17 cellular contexts compared by ENCODE assay signal in genomic region chr17:17050346-17051345, GRCh38. TPM values are rescaled to one million over a fixed set of nuclear protein-coding genes. Genes with fewer than 3 reads are reported as not detected.
DNase-seq lines count a peak whose midpoint lies in the region; ATAC-seq and TF ChIP-seq lines count a peak whose summit lies in the region.
"Had no signal": no experiment of that assay in that cellular context is flagged by ENCODE, and none has a peak within 500 bp of the region (broad histone marks: within the 10 kb centered on the region; RNA-seq: fewer than 3 reads in every experiment).

No MANE protein-coding gene starts in this region.

- H2AFZ ChIP-seq in HCT116 (ENCODE audit: low read depth, low read length, poor library complexity, severe bottlenecking), result no peak overlapping the region

- H3K27ac Mint-ChIP-seq in CD4-positive, CD25-positive, alpha-beta regulatory T cell, result peak overlapping the region in 2 of 3 donors; percentile 47 to 59
- peak overlapping the region; percentile 63 to 90 for H3K27ac Mint-ChIP-seq in effector memory CD8-positive, alpha-beta T cell
- H3K27ac Mint-ChIP-seq in progenitor cell of endocrine pancreas, result peak overlapping the region; percentile 26
- H3K27ac Mint-ChIP-seq in activated CD8-positive, alpha-beta T cell treated with anti-CD3 and anti-CD28 coated beads for 36 hours, result no peak overlapping the region
- H3K27ac Mint-ChIP-seq: activated T-helper 2 cell treated with anti-CD3 and anti-CD28 coated beads, Interferon-gamma antibody, Interleukin-2, Interleukin-4, amounts not matched to agents 10 μg/mL and 5 μg/mL and 100 μg/mL, durations not matched to agents 14 hours and 24 hours and 36 hours had no signal

- no peak overlapping the region for H3K4me3 ChIP-seq in CD4-positive, CD25-positive, alpha-beta regulatory T cell (ENCODE audit: low read depth, low read length)
- no peak overlapping the region for H3K4me3 ChIP-seq in HCT116 (replicated peaks in 1 of 2; ENCODE audit: low read depth in 1 of 2, low read length in 2 of 2)
- H3K4me3 ChIP-seq: lung, prostate gland had no signal

- peaks cover 99% of the 10 kb centered on the region for H3K79me2 ChIP-seq in HCT116 (ENCODE audit: insufficient read depth, low read length)

- BruUV-seq in HCT116 (replicated peaks; lab: Mats Ljungman, UMichigan), result no TSS peak

- no peak for ATAC-seq in CD4-positive, CD25-positive, alpha-beta regulatory T cell (ENCODE audit: low read depth in 2 of 2)
- ATAC-seq in HCT116, result peak; percentile 46; the same call in 1 of the 2 replicates
- no peak for ATAC-seq in effector memory CD8-positive, alpha-beta T cell (replicated peaks)
- ATAC-seq in activated CD8-positive, alpha-beta T cell treated with anti-CD3 and anti-CD28 coated beads for 36 hours, result no peak
- no peak for ATAC-seq in GM19467 (IDR thresholded peaks at IDR 0.05; ENCODE audit: unreplicated experiment)
- ATAC-seq: Panc1 had no signal

- CTCF ChIA-PET in HCT116 (lab: Charles Lee), result no interaction called here
- CTCF ChIA-PET in activated CD8-positive, alpha-beta T cell treated with anti-CD3 and anti-CD28 coated beads for 36 hours (lab: Charles Lee), result no interaction called here

- TF ChIP-seq POLR2A in HCT116 (IDR thresholded peaks at IDR 0.05; ENCODE audit: borderline replicate concordance, extremely low read depth, insufficient read depth, insufficient read length), result no peak

- peaks cover 11% of the 10 kb centered on the region for H3K36me3 Mint-ChIP-seq in CD4-positive, CD25-positive, alpha-beta regulatory T cell
- peaks cover 6% of the 10 kb centered on the region for H3K36me3 Mint-ChIP-seq in effector memory CD8-positive, alpha-beta T cell (ENCODE audit: insufficient read depth)
- H3K36me3 Mint-ChIP-seq in progenitor cell of endocrine pancreas (ENCODE audit: insufficient read depth), result peaks cover 5% of the 10 kb centered on the region
- H3K36me3 Mint-ChIP-seq in activated CD8-positive, alpha-beta T cell treated with anti-CD3 and anti-CD28 coated beads for 36 hours (ENCODE audit: low read depth), result no peaks in the 10 kb centered on the region

- intact Hi-C loops in HCT116 (cut with micrococcal nuclease), result no loop called here
- intact Hi-C loops in activated CD8-positive, alpha-beta T cell treated with anti-CD3 and anti-CD28 coated beads for 36 hours (cut with micrococcal nuclease), result no loop called here
- intact Hi-C loops in posterior vena cava (cut with DNase I), result no loop called here

- RAD21 ChIA-PET in HCT116 (lab: Charles Lee; ENCODE audit: low non-redundant PET in 1 of 2, low total read pairs in 2 of 2, uncharacterized antibody in 2 of 2, unreplicated experiment in 2 of 2), result no interaction called here

- no peak overlapping the region for H3K27ac ChIP-seq in CD4-positive, CD25-positive, alpha-beta regulatory T cell (ENCODE audit: insufficient read depth, low read length, poor library complexity, severe bottlenecking)
- H3K27ac ChIP-seq in HCT116 (ENCODE audit: low read depth, low read length), result no peak overlapping the region
- H3K27ac ChIP-seq: C4-2B, prostate gland had no signal

- H3K4me3 Mint-ChIP-seq in CD4-positive, CD25-positive, alpha-beta regulatory T cell, result no peak overlapping the region
- H3K4me3 Mint-ChIP-seq in effector memory CD8-positive, alpha-beta T cell, result no peak overlapping the region
- H3K4me3 Mint-ChIP-seq in progenitor cell of endocrine pancreas (ENCODE audit: low read depth), result no peak overlapping the region
- no peak overlapping the region for H3K4me3 Mint-ChIP-seq in activated CD8-positive, alpha-beta T cell treated with anti-CD3 and anti-CD28 coated beads for 36 hours

- POLR2A ChIA-PET in HCT116 (lab: Charles Lee), result no interaction called here
- POLR2A ChIA-PET in activated CD8-positive, alpha-beta T cell treated with anti-CD3 and anti-CD28 coated beads for 36 hours (lab: Charles Lee), result interaction anchor here (0.5 kb wide), 1 partner anchor 43 kb away, joined by 3 read pairs; no protein-coding TSS in a partner anchor

- no peaks in the 10 kb centered on the region for H3K27me3 ChIP-seq in CD4-positive, CD25-positive, alpha-beta regulatory T cell (ENCODE audit: control insufficient read depth, insufficient read depth, low read length)
- no peaks in the 10 kb centered on the region for H3K27me3 ChIP-seq in HCT116 (ENCODE audit: insufficient read depth, low read length)

- peaks cover 39% of the 10 kb centered on the region for H3K4me1 ChIP-seq in CD4-positive, CD25-positive, alpha-beta regulatory T cell (ENCODE audit: control insufficient read depth, insufficient read depth, low read length, poor library complexity, severe bottlenecking)
- H3K4me1 ChIP-seq in HCT116 (ENCODE audit: control insufficient read depth in 1 of 2, insufficient read depth in 2 of 2, low read length in 2 of 2), result peaks cover 4 to 55% of the 10 kb centered on the region in 2 experiments

- H3K4me2 ChIP-seq in HCT116 (ENCODE audit: low read length), result no peak overlapping the region

- H3K36me3 ChIP-seq in CD4-positive, CD25-positive, alpha-beta regulatory T cell (ENCODE audit: control insufficient read depth, insufficient read depth, low read length), result no peaks in the 10 kb centered on the region
- peaks cover 0 to 6% of the 10 kb centered on the region in 2 experiments; a peak in 2 of 4 replicates for H3K36me3 ChIP-seq in HCT116 (ENCODE audit: control insufficient read depth in 1 of 2, insufficient read depth in 2 of 2, low read length in 2 of 2)
- H3K36me3 ChIP-seq: prostate gland had no signal

- TF ChIP-seq CTCF in HCT116 (IDR thresholded peaks at IDR 0.05 in 2 of 3, conservative IDR thresholded peaks at IDR 0.05 in 1 of 3; ENCODE audit: borderline replicate concordance in 1 of 3, insufficient read depth in 1 of 3, low read depth in 2 of 3, low read length in 2 of 3), result no peak
- TF ChIP-seq CTCF in progenitor cell of endocrine pancreas (IDR thresholded peaks at IDR 0.05; ENCODE audit: unreplicated experiment), result no peak
- TF ChIP-seq CTCF in activated CD8-positive, alpha-beta T cell treated with anti-CD3 and anti-CD28 coated beads for 36 hours (IDR thresholded peaks at IDR 0.05), result no peak

- no peak overlapping the region for H3K9ac ChIP-seq in HCT116 (ENCODE audit: low read length)

- H3K9me2 ChIP-seq in HCT116 (ENCODE audit: insufficient read depth), result no peaks in the 10 kb centered on the region

- H3K9me3 Mint-ChIP-seq in CD4-positive, CD25-positive, alpha-beta regulatory T cell, result no peaks in the 10 kb centered on the region
- no peaks in the 10 kb centered on the region for H3K9me3 Mint-ChIP-seq in effector memory CD8-positive, alpha-beta T cell
- H3K9me3 Mint-ChIP-seq in progenitor cell of endocrine pancreas (ENCODE audit: low read depth), result peaks cover 2% of the 10 kb centered on the region
- H3K9me3 Mint-ChIP-seq in activated CD8-positive, alpha-beta T cell treated with anti-CD3 and anti-CD28 coated beads for 36 hours, result no peaks in the 10 kb centered on the region
- H3K9me3 Mint-ChIP-seq: activated T-helper 2 cell treated with anti-CD3 and anti-CD28 coated beads, Interferon-gamma antibody, Interleukin-2, Interleukin-4, amounts not matched to agents 10 μg/mL and 5 μg/mL and 100 μg/mL, durations not matched to agents 14 hours and 24 hours and 36 hours had no signal

- no peaks in the 10 kb centered on the region for H3K9me3 ChIP-seq in CD4-positive, CD25-positive, alpha-beta regulatory T cell (ENCODE audit: control insufficient read depth in 2 of 2, low read length in 2 of 2)
- H3K9me3 ChIP-seq in HCT116 (ENCODE audit: control insufficient read depth in 1 of 2, insufficient read depth in 1 of 2, low read depth in 1 of 2, low read length in 2 of 2), result no peaks in the 10 kb centered on the region
- H3K9me3 ChIP-seq: prostate gland had no signal

- DNase-seq in CD4-positive, CD25-positive, alpha-beta regulatory T cell, result no peak
- DNase-seq in HCT116 (ENCODE audit: low read depth, low spot score) (no peak), progenitor cell of endocrine pancreas (ENCODE audit: low spot score, unreplicated experiment) (no peak), posterior vena cava (ENCODE audit: low spot score) (no peak)
- DNase-seq in effector memory CD8-positive, alpha-beta T cell, result no peak
- no peak for DNase-seq in activated CD8-positive, alpha-beta T cell treated with anti-CD3 and anti-CD28 coated beads for 36 hours
- DNase-seq in effector CD8-positive, alpha-beta T cell (lab: John Stamatoyannopoulos, UW), result no peak
- DNase-seq: activated CD4-positive, alpha-beta T cell treated with anti-CD3 and anti-CD28 coated beads for 48 hours; GF-D8; NCI-H1092; NCI-H446 had no signal

- peaks cover 26 to 77% (median 56%) of the 10 kb centered on the region in 4 donors for H3K4me1 Mint-ChIP-seq in CD4-positive, CD25-positive, alpha-beta regulatory T cell
- H3K4me1 Mint-ChIP-seq in effector memory CD8-positive, alpha-beta T cell (ENCODE audit: low read depth in 2 of 2), result peaks cover 50 to 70% of the 10 kb centered on the region in 2 donors
- peaks cover 10% of the 10 kb centered on the region for H3K4me1 Mint-ChIP-seq in progenitor cell of endocrine pancreas (ENCODE audit: low read depth)
- peaks cover 67% of the 10 kb centered on the region for H3K4me1 Mint-ChIP-seq in activated CD8-positive, alpha-beta T cell treated with anti-CD3 and anti-CD28 coated beads for 36 hours (ENCODE audit: low read depth)

- H4K20me1 ChIP-seq in HCT116 (ENCODE audit: insufficient read depth), result peaks cover 9% of the 10 kb centered on the region; the same call in 1 of the 2 replicates

- no peaks in the 10 kb centered on the region for H3K27me3 Mint-ChIP-seq in CD4-positive, CD25-positive, alpha-beta regulatory T cell
- no peaks in the 10 kb centered on the region for H3K27me3 Mint-ChIP-seq in effector memory CD8-positive, alpha-beta T cell
- no peaks in the 10 kb centered on the region for H3K27me3 Mint-ChIP-seq in progenitor cell of endocrine pancreas
- no peaks in the 10 kb centered on the region for H3K27me3 Mint-ChIP-seq in activated CD8-positive, alpha-beta T cell treated with anti-CD3 and anti-CD28 coated beads for 36 hours

- no peak for TF ChIP-seq RAD21 in HCT116 (IDR thresholded peaks at IDR 0.05; ENCODE audit: low read depth)

TF ChIP-seq in HCT116, 20 proteins besides CTCF, POLR2A, EP300 and RAD21 (continues in another document):
- TF ChIP-seq CEBPB (IDR thresholded peaks at IDR 0.05; ENCODE audit: low read depth), result no peak
- TF ChIP-seq ZNF274 (IDR thresholded peaks at IDR 0.05; ENCODE audit: low read depth, low read length), result no peak
- TF ChIP-seq CBX3 (IDR thresholded peaks at IDR 0.05; ENCODE audit: low read depth), result no peak
- no peak for TF ChIP-seq YY1 (IDR thresholded peaks at IDR 0.05; ENCODE audit: extremely low read depth, insufficient replicate concordance, low read depth, low read length)
- TF ChIP-seq EZH2 (IDR thresholded peaks at IDR 0.05), result no peak

RNA-seq across cellular contexts. Expression of gene MPRIP, which starts 8.4 kb away (rescaled TPM):
- total RNA-seq in CD4-positive, CD25-positive, alpha-beta regulatory T cell, result 234 TPM
- polyA plus RNA-seq in CD4-positive, CD25-positive, alpha-beta regulatory T cell, result 10 to 100 TPM; 49.0 to 88.5 (median 55.8) TPM
- total RNA-seq in HCT116 (2021; ENCODE audit: unreplicated experiment) (258 TPM), progenitor cell of endocrine pancreas (180 and 195 TPM in 2 replicates), posterior vena cava (100 to 1,000 TPM; 359 to 405 TPM)
- 131 and 153 TPM in 2 replicates for polyA plus RNA-seq in HCT116 (2012)
- total RNA-seq in activated CD8-positive, alpha-beta T cell treated with anti-CD3 and anti-CD28 coated beads for 36 hours, result 100 to 1,000 TPM; 132 to 135 TPM
